Comparison of ENCODE assay signal across 13 cellular contexts in the genomic region with DNA sequence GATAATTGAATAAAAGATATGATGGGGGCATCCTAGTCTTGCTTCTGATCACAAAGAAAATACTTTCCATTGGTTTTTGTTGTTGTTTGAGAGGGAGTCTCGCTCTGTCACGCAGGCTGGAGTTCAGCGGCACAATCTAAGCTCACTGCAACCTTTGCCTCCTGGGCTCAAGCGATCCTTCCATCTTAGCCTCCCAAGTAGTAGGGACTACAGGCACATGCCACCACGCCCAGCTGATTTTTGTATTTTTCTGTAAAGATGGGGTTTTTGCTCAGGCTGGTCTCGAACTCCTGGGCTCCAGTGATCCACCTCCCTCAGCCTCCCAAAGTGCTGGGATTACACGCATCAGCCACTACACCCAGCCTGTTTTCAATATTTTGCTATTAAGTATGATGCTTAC. TPM values are rescaled to one million over a fixed set of nuclear protein-coding genes. Genes with fewer than 3 reads are reported as not detected.
DNase-seq lines count a peak whose midpoint lies in the region; ATAC-seq and TF ChIP-seq lines count a peak whose summit lies in the region.
"Had no signal": no experiment of that assay in that cellular context is flagged by ENCODE, and none has a peak within 500 bp of the region (broad histone marks: within the 10 kb centered on the region; RNA-seq: fewer than 3 reads in every experiment).

No MANE protein-coding gene starts in this region.

- H3K4me3 ChIP-seq in SU-DHL-6 (ENCODE audit: insufficient read depth, low read length, poor library complexity, severe bottlenecking) (peak overlapping the region; percentile 53), thymus (ENCODE audit: low read length) (no peak overlapping the region), GM23248 (no peak overlapping the region), MG63 (no peak overlapping the region)
- H3K4me3 ChIP-seq: esophagus squamous epithelium had no signal

- H3K4me1 ChIP-seq in thymus (ENCODE audit: control insufficient read depth, insufficient read depth, low read length): peaks cover 16% of the 10 kb centered on the region
- peaks cover 6% of the 10 kb centered on the region; the same call in 1 of the 2 replicates for H3K4me1 ChIP-seq in GM23248 (ENCODE audit: insufficient read depth)

- 64% methylated on average over 7 of the region's 7 CpGs for WGBS in thymus
- WGBS in GM23248 (ENCODE audit: low coverage in 1 of 2, low lambda C conversion rate in 2 of 2, missing lambda C conversion rate in 2 of 2), 2 experiments: 62 to 66% methylated on average over 7 of the region's 7 CpGs

- H3K27ac Mint-ChIP-seq in activated naive CD4-positive, alpha-beta T cell treated with anti-CD3 and anti-CD28 coated beads, Interleukin-2, amount 50 U/mL, for 24 hours: peak overlapping the region; percentile 57
- H3K27ac Mint-ChIP-seq in central memory CD8-positive, alpha-beta T cell (ENCODE audit: low read depth): peak overlapping the region; percentile 94

- peaks cover 74% of the 10 kb centered on the region for H3K4me1 Mint-ChIP-seq in activated naive CD4-positive, alpha-beta T cell treated with anti-CD3 and anti-CD28 coated beads, Interleukin-2, amount 50 U/mL, for 24 hours
- H3K4me1 Mint-ChIP-seq in central memory CD8-positive, alpha-beta T cell: peaks cover 44% of the 10 kb centered on the region

- no peak for ATAC-seq in central memory CD8-positive, alpha-beta T cell (replicated peaks; ENCODE audit: extremely low read depth, poor library complexity, severe bottlenecking)
- ATAC-seq in HG03457 (IDR thresholded peaks at IDR 0.05; ENCODE audit: unreplicated experiment): no peak
- ATAC-seq: left cardiac atrium had no signal

- no peak overlapping the region for H2AFZ ChIP-seq in SU-DHL-6 (ENCODE audit: low read depth, low read length, severe bottlenecking)
- H2AFZ ChIP-seq in GM23248: no peak overlapping the region

- peak overlapping the region; percentile 97 for H3K27ac ChIP-seq in SU-DHL-6 (ENCODE audit: low read depth, low read length)
- peak overlapping the region; percentile 38 for H3K27ac ChIP-seq in thymus (ENCODE audit: low read depth)
- H3K27ac ChIP-seq in GM23248: no peak overlapping the region
- H3K27ac ChIP-seq: esophagus squamous epithelium had no signal

- no peaks in the 10 kb centered on the region for H3K36me3 Mint-ChIP-seq in activated naive CD4-positive, alpha-beta T cell treated with anti-CD3 and anti-CD28 coated beads, Interleukin-2, amount 50 U/mL, for 24 hours
- peaks cover 8% of the 10 kb centered on the region for H3K36me3 Mint-ChIP-seq in central memory CD8-positive, alpha-beta T cell (ENCODE audit: insufficient read depth)

- H3F3A ChIP-seq in SU-DHL-6 (ENCODE audit: insufficient read depth) (peaks cover 23% of the 10 kb centered on the region), GM23248 (ENCODE audit: insufficient read depth) (no peaks in the 10 kb centered on the region)

- H3K4me2 ChIP-seq in SU-DHL-6 (ENCODE audit: low read depth, low read length, poor library complexity, severe bottlenecking) (peak overlapping the region; percentile 93), GM23248 (ENCODE audit: unreplicated experiment) (no peak overlapping the region)

- H3K79me2 ChIP-seq in SU-DHL-6 (ENCODE audit: insufficient read depth, low read length): peaks cover 29% of the 10 kb centered on the region
- H3K79me2 ChIP-seq in GM23248 (ENCODE audit: insufficient read depth): no peaks in the 10 kb centered on the region

- TF ChIP-seq CTCF in SU-DHL-6 (IDR thresholded peaks at IDR 0.05; ENCODE audit: insufficient read depth, low read length, poor library complexity, severe bottlenecking): no peak

- peak overlapping the region; percentile 55 for H3K4me3 Mint-ChIP-seq in activated naive CD4-positive, alpha-beta T cell treated with anti-CD3 and anti-CD28 coated beads, Interleukin-2, amount 50 U/mL, for 24 hours
- no peak overlapping the region for H3K4me3 Mint-ChIP-seq in central memory CD8-positive, alpha-beta T cell

- H3K9ac ChIP-seq in SU-DHL-6 (ENCODE audit: low read length): peak overlapping the region; percentile 66
- no peak overlapping the region for H3K9ac ChIP-seq in GM23248

- H3K9me2 ChIP-seq in SU-DHL-6 (replicated peaks; ENCODE audit: insufficient read depth, low read length): no peaks in the 10 kb centered on the region
- H3K9me2 ChIP-seq in GM23248 (ENCODE audit: insufficient read depth): no peaks in the 10 kb centered on the region

- H3K27me3 Mint-ChIP-seq in activated naive CD4-positive, alpha-beta T cell treated with anti-CD3 and anti-CD28 coated beads, Interleukin-2, amount 50 U/mL, for 24 hours: no peaks in the 10 kb centered on the region
- H3K27me3 Mint-ChIP-seq in central memory CD8-positive, alpha-beta T cell: no peaks in the 10 kb centered on the region

- H3K9me3 Mint-ChIP-seq in activated naive CD4-positive, alpha-beta T cell treated with anti-CD3 and anti-CD28 coated beads, Interleukin-2, amount 50 U/mL, for 24 hours: no peaks in the 10 kb centered on the region
- peaks cover 5% of the 10 kb centered on the region for H3K9me3 Mint-ChIP-seq in central memory CD8-positive, alpha-beta T cell

- in situ Hi-C loops in GM23248 (cut with MboI): no loop called here

- H3K27me3 ChIP-seq in SU-DHL-6 (ENCODE audit: low read length): no peaks in the 10 kb centered on the region
- no peaks in the 10 kb centered on the region for H3K27me3 ChIP-seq in thymus (ENCODE audit: control insufficient read depth, insufficient read depth)
- no peaks in the 10 kb centered on the region for H3K27me3 ChIP-seq in GM23248 (replicated peaks; ENCODE audit: insufficient read depth)
- no peaks in the 10 kb centered on the region for H3K27me3 ChIP-seq in MG63

- H3K9me3 ChIP-seq in SU-DHL-6 (ENCODE audit: insufficient read depth, low read length) (no peaks in the 10 kb centered on the region), thymus (ENCODE audit: control insufficient read depth) (no peaks in the 10 kb centered on the region), GM23248 (ENCODE audit: low read depth) (no peaks in the 10 kb centered on the region), MG63 (no peaks in the 10 kb centered on the region)
- H3K9me3 ChIP-seq: esophagus squamous epithelium had no signal

- H3K36me3 ChIP-seq in SU-DHL-6 (ENCODE audit: low read length): no peaks in the 10 kb centered on the region; the same call in 1 of the 2 replicates
- no peaks in the 10 kb centered on the region for H3K36me3 ChIP-seq in thymus (ENCODE audit: control insufficient read depth, insufficient read depth)
- no peaks in the 10 kb centered on the region for H3K36me3 ChIP-seq in GM23248 (ENCODE audit: low read depth)
- H3K36me3 ChIP-seq in MG63: no peaks in the 10 kb centered on the region
- H3K36me3 ChIP-seq: esophagus squamous epithelium had no signal

- no peaks in the 10 kb centered on the region for H4K20me1 ChIP-seq in SU-DHL-6 (ENCODE audit: low read depth, low read length)
- no peaks in the 10 kb centered on the region for H4K20me1 ChIP-seq in GM23248 (ENCODE audit: insufficient read depth)

- DNase-seq in activated naive CD4-positive, alpha-beta T cell treated with anti-CD3 and anti-CD28 coated beads, Interleukin-2, amount 50 U/mL, for 16 hours: no peak
- no peak for DNase-seq in central memory CD8-positive, alpha-beta T cell (ENCODE audit: low spot score in 2 of 2)
- DNase-seq in GM23248: no peak
- DNase-seq in MG63: no peak
- DNase-seq: dermis blood vessel endothelial cell, DMS 273 treated with DMSO at 0.1 percent for 48 hours, esophagus squamous epithelium, left cardiac atrium, NCI-H82 had no signal

RNA-seq across cellular contexts. Expression of a gene that starts 17.1 kb away (rescaled TPM):
- polyA plus RNA-seq in thymus (71.6 TPM), GM23248 (2016; fragmentation: Nextera tagmentation; extraction: Ambion mirVana) (112 and 113 TPM in 2 replicates)
- total RNA-seq in GM23248 (2014; rRNA removed; shearing (Covaris generic)): 94.8 and 137 TPM in 2 replicates
- total RNA-seq in MG63 (2014; rRNA removed; shearing (Covaris generic); ENCODE audit: low replicate concordance): 312 and 327 TPM in 2 replicates

RNA-seq across cellular contexts. Expression of a gene that starts 19.5 kb away (rescaled TPM):
- polyA plus RNA-seq in thymus: 7.7 TPM
- total RNA-seq in GM23248 (2014; rRNA removed; shearing (Covaris generic)): not detected in 2 replicates
- not detected in 2 replicates for polyA plus RNA-seq in GM23248 (2016; fragmentation: Nextera tagmentation; extraction: Ambion mirVana)
- 1.4 TPM in 1 of 2 replicates, not detected in the other for total RNA-seq in MG63 (2014; rRNA removed; shearing (Covaris generic); ENCODE audit: low replicate concordance)

RNA-seq across cellular contexts. Expression of a gene that starts 42.9 kb away (rescaled TPM):
- polyA plus RNA-seq in thymus: 2.9 TPM
- 1.4 and 6.1 TPM in 2 replicates for total RNA-seq in GM23248 (2014; rRNA removed; shearing (Covaris generic))
- 1.2 and 2.1 TPM in 2 replicates for polyA plus RNA-seq in GM23248 (2016; fragmentation: Nextera tagmentation; extraction: Ambion mirVana)
- 2.2 and 5.7 TPM in 2 replicates for total RNA-seq in MG63 (2014; rRNA removed; shearing (Covaris generic); ENCODE audit: low replicate concordance)
